Comparison of ENCODE assay signal across 18 cellular contexts in the genomic region with DNA sequence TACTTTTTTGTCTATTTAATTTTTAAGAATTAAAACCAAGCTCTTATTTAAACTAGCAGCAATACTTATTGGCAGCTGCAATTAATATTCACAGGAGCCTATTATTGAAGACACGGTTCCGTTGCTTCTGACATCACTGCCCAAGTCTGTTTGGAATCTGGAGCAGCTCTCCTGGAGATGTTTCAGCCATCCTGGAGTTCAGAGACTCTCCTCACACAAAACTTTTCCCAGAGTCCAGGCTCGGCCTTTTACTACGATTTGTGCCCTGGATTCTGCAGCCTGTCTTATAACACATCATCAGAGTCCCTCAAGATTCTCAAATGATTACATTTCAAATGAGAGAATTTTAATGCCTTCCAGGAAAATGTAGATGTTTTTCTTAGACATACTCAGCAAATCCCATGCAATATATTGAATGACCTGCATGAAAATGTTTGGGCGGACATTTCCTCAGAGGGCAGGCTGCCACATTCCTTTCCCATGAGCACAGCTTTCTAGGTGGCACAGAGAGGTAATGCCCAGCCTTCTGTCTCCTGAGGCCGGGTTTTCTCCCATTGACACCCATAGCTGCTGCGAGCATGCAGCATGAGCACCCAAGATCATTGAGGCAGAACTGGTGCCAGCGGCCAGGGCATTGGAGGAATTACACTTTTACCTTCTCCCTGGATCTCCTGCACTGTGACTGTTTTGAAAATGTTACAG.
DNase-seq lines count a peak whose midpoint lies in the region; ATAC-seq, FAIRE-seq and TF ChIP-seq lines count a peak whose summit lies in the region.
"Had no signal": no experiment of that assay in that cellular context is flagged by ENCODE, and none has a peak within 500 bp of the region (broad histone marks: within the 10 kb centered on the region; RNA-seq: fewer than 3 reads in every experiment).

No MANE protein-coding gene starts in this region.

- no peak overlapping the region for H2AFZ ChIP-seq in astrocyte (ENCODE audit: low read depth, low read length)

- H3K27ac ChIP-seq in astrocyte (ENCODE audit: low read depth, low read length) = peak overlapping the region; percentile 22
- H3K27ac ChIP-seq in gastroesophageal sphincter = peak overlapping the region in 3 of 4 donors; percentile 47 to 67 (median 66)
- peak overlapping the region in 2 of 4 donors; percentile 34 to 66 for H3K27ac ChIP-seq in sigmoid colon
- H3K27ac ChIP-seq: right lobe of liver, VCaP had no signal

- FAIRE-seq in astrocyte (lab: Jason Lieb, UNC) = no peak

- TF ChIP-seq RAD21 in Ishikawa (IDR thresholded peaks at IDR 0.05; ENCODE audit: low read depth) = peak; percentile 18; the same call in 1 of the 2 replicates

- no peaks in the 10 kb centered on the region for H3K36me3 Mint-ChIP-seq in astrocyte (ENCODE audit: low read depth, unreplicated experiment)
- no peaks in the 10 kb centered on the region for H3K36me3 Mint-ChIP-seq in activated T-helper 1 cell treated with anti-CD3 and anti-CD28 coated beads, Interleukin-12 subunit alpha, Interleukin-12 subunit beta, Interleukin-2, Interleukin-4 antibody, amounts not matched to agents 30 ng/mL and 10 ng/mL and 1 ng/mL, durations not matched to agents 14 hours and 24 hours and 36 hours (ENCODE audit: low read depth)
- H3K36me3 Mint-ChIP-seq: CD4-positive, alpha-beta memory T cell; type B pancreatic cell had no signal

- peak overlapping the region; percentile 14 for H3K4me2 ChIP-seq in astrocyte (ENCODE audit: low read length)
- H3K4me2 ChIP-seq in skeletal muscle satellite cell (ENCODE audit: low read length) = peak overlapping the region; percentile 2

- H3K9me3 Mint-ChIP-seq in astrocyte (ENCODE audit: unreplicated experiment) = peaks cover 11% of the 10 kb centered on the region
- H3K9me3 Mint-ChIP-seq in activated T-helper 1 cell treated with anti-CD3 and anti-CD28 coated beads, Interleukin-12 subunit alpha, Interleukin-12 subunit beta, Interleukin-2, Interleukin-4 antibody, amounts not matched to agents 30 ng/mL and 10 ng/mL and 1 ng/mL, durations not matched to agents 14 hours and 24 hours and 36 hours = no peaks in the 10 kb centered on the region

- H3K27ac Mint-ChIP-seq in astrocyte (ENCODE audit: unreplicated experiment) = peak overlapping the region; percentile 66
- H3K27ac Mint-ChIP-seq in activated T-helper 1 cell treated with anti-CD3 and anti-CD28 coated beads, Interleukin-12 subunit alpha, Interleukin-12 subunit beta, Interleukin-2, Interleukin-4 antibody, amounts not matched to agents 30 ng/mL and 10 ng/mL and 1 ng/mL, durations not matched to agents 14 hours and 24 hours and 36 hours = no peak overlapping the region
- H3K27ac Mint-ChIP-seq: CD4-positive, alpha-beta memory T cell; naive thymus-derived CD4-positive, alpha-beta T cell; type B pancreatic cell had no signal

- no peak for TF ChIP-seq CTCF in astrocyte (IDR thresholded peaks at IDR 0.05; ENCODE audit: insufficient read depth, low read depth, low read length)
- no peak for TF ChIP-seq CTCF in gastroesophageal sphincter (IDR thresholded peaks at IDR 0.05)
- no peak for TF ChIP-seq CTCF in sigmoid colon (IDR thresholded peaks at IDR 0.05)

- no peaks in the 10 kb centered on the region for H3K79me2 ChIP-seq in astrocyte (ENCODE audit: insufficient read depth, low read length)

- H3K4me1 ChIP-seq in astrocyte (ENCODE audit: insufficient read depth, low read length) (peaks cover 27% of the 10 kb centered on the region), gastroesophageal sphincter (peaks cover 9 to 38% (median 19%) of the 10 kb centered on the region in 3 donors), skeletal muscle satellite cell (ENCODE audit: control insufficient read depth, insufficient read depth, low read length) (peaks cover 30% of the 10 kb centered on the region), sigmoid colon (peaks cover 0 to 20% (median 12%) of the 10 kb centered on the region in 4 donors)
- H3K4me1 ChIP-seq: right lobe of liver had no signal

- WGBS in gastroesophageal sphincter (ENCODE audit: low coverage in 1 of 2), 2 donors = 32 to 64% methylated on average over 5 to 8 of the region's 8 CpGs
- WGBS in sigmoid colon, 2 donors = 89 to 93% methylated on average over 8 of the region's 8 CpGs

- no peak overlapping the region for H3K4me3 ChIP-seq in astrocyte (ENCODE audit: insufficient read depth, low read depth, low read length)
- H3K4me3 ChIP-seq in gastroesophageal sphincter = no peak overlapping the region
- H3K4me3 ChIP-seq in skeletal muscle satellite cell (ENCODE audit: low read length) = no peak overlapping the region
- no peak overlapping the region for H3K4me3 ChIP-seq in sigmoid colon
- H3K4me3 ChIP-seq: right lobe of liver had no signal

- H3K27me3 ChIP-seq in astrocyte (ENCODE audit: insufficient read depth, low read length) = no peaks in the 10 kb centered on the region
- H3K27me3 ChIP-seq in gastroesophageal sphincter = no peaks in the 10 kb centered on the region
- H3K27me3 ChIP-seq in skeletal muscle satellite cell (ENCODE audit: control insufficient read depth, insufficient read depth, low read length) = no peaks in the 10 kb centered on the region
- no peaks in the 10 kb centered on the region for H3K27me3 ChIP-seq in sigmoid colon
- H3K27me3 ChIP-seq: right lobe of liver had no signal

- no peak for TF ChIP-seq POLR2A in gastroesophageal sphincter (IDR thresholded peaks at IDR 0.05)
- TF ChIP-seq POLR2A in sigmoid colon (IDR thresholded peaks at IDR 0.05) = no peak

- H3K4me1 Mint-ChIP-seq in astrocyte (ENCODE audit: low read depth, unreplicated experiment) = peaks cover 31% of the 10 kb centered on the region
- no peaks in the 10 kb centered on the region for H3K4me1 Mint-ChIP-seq in activated T-helper 1 cell treated with anti-CD3 and anti-CD28 coated beads, Interleukin-12 subunit alpha, Interleukin-12 subunit beta, Interleukin-2, Interleukin-4 antibody, amounts not matched to agents 30 ng/mL and 10 ng/mL and 1 ng/mL, durations not matched to agents 14 hours and 24 hours and 36 hours (ENCODE audit: low read depth)
- H3K4me1 Mint-ChIP-seq: CD4-positive, alpha-beta memory T cell; naive thymus-derived CD4-positive, alpha-beta T cell had no signal

- H3K9ac ChIP-seq in astrocyte (ENCODE audit: low read length) = peak overlapping the region; percentile 6
- no peak overlapping the region for H3K9ac ChIP-seq in skeletal muscle satellite cell (ENCODE audit: low read depth, low read length)

- H4K20me1 ChIP-seq in astrocyte (ENCODE audit: insufficient read depth, low read length) = no peaks in the 10 kb centered on the region

- TF ChIP-seq EP300 in Ishikawa (IDR thresholded peaks at IDR 0.05; ENCODE audit: borderline replicate concordance) = peak; percentile 81
- TF ChIP-seq EP300 in gastroesophageal sphincter (IDR thresholded peaks at IDR 0.05) = no peak
- TF ChIP-seq EP300 in sigmoid colon (IDR thresholded peaks at IDR 0.05) = no peak

- intact Hi-C loops in activated T-helper 1 cell treated with anti-CD3 and anti-CD28 coated beads, Interleukin-12 subunit alpha, Interleukin-12 subunit beta, Interleukin-2, Interleukin-4 antibody, amounts not matched to agents 30 ng/mL and 10 ng/mL and 1 ng/mL, durations not matched to agents 14 hours and 24 hours and 36 hours (cut with micrococcal nuclease) = no loop called here
- intact Hi-C loops in sigmoid colon (cut with DNase I) = no loop called here

- H3K27me3 Mint-ChIP-seq in astrocyte (ENCODE audit: low read depth, unreplicated experiment) = peaks cover 2% of the 10 kb centered on the region
- peaks cover 5% of the 10 kb centered on the region for H3K27me3 Mint-ChIP-seq in activated T-helper 1 cell treated with anti-CD3 and anti-CD28 coated beads, Interleukin-12 subunit alpha, Interleukin-12 subunit beta, Interleukin-2, Interleukin-4 antibody, amounts not matched to agents 30 ng/mL and 10 ng/mL and 1 ng/mL, durations not matched to agents 14 hours and 24 hours and 36 hours (ENCODE audit: insufficient read depth)

- ATAC-seq in gastroesophageal sphincter = no peak
- ATAC-seq: naive thymus-derived CD4-positive, alpha-beta T cell had no signal

- DNase-seq in astrocyte (ENCODE audit: low read depth) (peak; percentile 43), NK-92 (lab: John Stamatoyannopoulos, UW; ENCODE audit: unreplicated experiment) (no peak), sigmoid colon (no peak)
- no peak for DNase-seq in activated T-helper 1 cell treated with anti-CD3 and anti-CD28 coated beads, Interleukin-12 subunit alpha, Interleukin-12 subunit beta, Interleukin-2, Interleukin-4 antibody, amounts not matched to agents 30 ng/mL and 10 ng/mL and 1 ng/mL, durations not matched to agents 14 hours and 24 hours and 36 hours (ENCODE audit: low spot score)
- DNase-seq: activated CD8-positive, alpha-beta memory T cell treated with anti-CD3 and anti-CD28 coated beads for 24 hours; activated gamma-delta T cell treated with Interleukin-2 at 50 U/mL for 16 hours; CD4-positive, alpha-beta memory T cell; GF-D8; head of caudate nucleus; naive thymus-derived CD4-positive, alpha-beta T cell; NCI-H1048; right lobe of liver; stimulated activated CD4-positive, alpha-beta T cell treated with anti-CD3 and anti-CD28 coated beads, Interleukin-4, amount 100 ng/mL, for 24 hours had no signal

- H3K9me3 ChIP-seq in astrocyte (ENCODE audit: insufficient read depth, low read depth, low read length) (no peaks in the 10 kb centered on the region), gastroesophageal sphincter (peaks cover 0 to 8% (median 0%) of the 10 kb centered on the region in 3 donors), skeletal muscle satellite cell (replicated peaks; ENCODE audit: low read length) (no peaks in the 10 kb centered on the region), sigmoid colon (no peaks in the 10 kb centered on the region)
- H3K9me3 ChIP-seq: right lobe of liver had no signal

- no peak overlapping the region for H3K4me3 Mint-ChIP-seq in astrocyte (ENCODE audit: unreplicated experiment)
- H3K4me3 Mint-ChIP-seq in activated T-helper 1 cell treated with anti-CD3 and anti-CD28 coated beads, Interleukin-12 subunit alpha, Interleukin-12 subunit beta, Interleukin-2, Interleukin-4 antibody, amounts not matched to agents 30 ng/mL and 10 ng/mL and 1 ng/mL, durations not matched to agents 14 hours and 24 hours and 36 hours = no peak overlapping the region
- H3K4me3 Mint-ChIP-seq: CD4-positive, alpha-beta memory T cell; naive thymus-derived CD4-positive, alpha-beta T cell; type B pancreatic cell had no signal

- H3K36me3 ChIP-seq in astrocyte (ENCODE audit: insufficient read depth, low read length) (no peaks in the 10 kb centered on the region), gastroesophageal sphincter (no peaks in the 10 kb centered on the region), skeletal muscle satellite cell (ENCODE audit: insufficient read depth, low read length) (no peaks in the 10 kb centered on the region), sigmoid colon (no peaks in the 10 kb centered on the region)
- H3K36me3 ChIP-seq: right lobe of liver had no signal

TF ChIP-seq in Ishikawa, 13 proteins besides CTCF, POLR2A, EP300 and RAD21 (continues in another document):
- TF ChIP-seq CEBPB (IDR thresholded peaks at IDR 0.05) = 0 out of 2 replicates have a peak, but pooled peaks have one; percentile 36
- peak; percentile 85 for TF ChIP-seq TEAD4 (IDR thresholded peaks at IDR 0.05)
- TF ChIP-seq MAX (IDR thresholded peaks at IDR 0.05) = peak; percentile 89
- TF ChIP-seq NFIC (IDR thresholded peaks at IDR 0.05) = peak; percentile 79
